12 cellular contexts compared by ENCODE assay signal in the genomic region with DNA sequence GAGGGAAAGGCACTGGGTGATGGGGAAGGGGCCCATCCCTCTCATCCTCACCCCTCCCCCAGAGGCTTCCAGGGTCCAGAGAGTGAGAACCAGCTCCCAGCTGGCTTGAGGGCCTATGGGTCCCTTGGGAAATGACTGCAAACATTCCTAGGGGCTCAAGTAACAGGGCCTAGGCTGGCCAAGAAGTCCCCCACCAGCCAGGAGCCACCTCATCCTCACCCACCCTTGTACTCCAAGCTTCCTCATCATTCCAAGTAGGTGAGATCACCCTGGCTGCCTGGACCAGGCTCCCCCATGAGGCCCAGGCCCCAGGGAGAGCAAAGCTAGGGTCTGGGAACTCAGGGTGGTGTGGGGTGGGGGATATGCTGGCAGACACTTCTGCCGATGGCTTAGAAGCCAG. TPM values are rescaled to one million over a fixed set of nuclear protein-coding genes. Genes with fewer than 3 reads are reported as not detected.
A peak's percentile ranks its signal among the peaks of the same experiment; 100 is the strongest.
DNase-seq lines count a peak whose midpoint lies in the region; ATAC-seq, FAIRE-seq and TF ChIP-seq lines count a peak whose summit lies in the region.
"Had no signal": no experiment of that assay in that cellular context is flagged by ENCODE, and none has a peak within 500 bp of the region (broad histone marks: within the 10 kb centered on the region; RNA-seq: fewer than 3 reads in every experiment).

No MANE protein-coding gene starts in this region.

- peaks cover 37% of the 10 kb centered on the region for H3K4me1 ChIP-seq in stomach smooth muscle (ENCODE audit: control insufficient read depth, insufficient read depth, low read length)
- no peaks in the 10 kb centered on the region for H3K4me1 ChIP-seq in small intestine (ENCODE audit: control insufficient read depth in 2 of 2, insufficient read depth in 1 of 2, low read depth in 1 of 2, low read length in 1 of 2)
- H3K4me1 ChIP-seq in effector memory CD4-positive, alpha-beta T cell (ENCODE audit: control insufficient read depth, insufficient read depth, low read length, poor library complexity, severe bottlenecking): peaks cover 17% of the 10 kb centered on the region

- ATAC-seq in left cardiac atrium (peak; percentile 24 to 60), HG03565 (IDR thresholded peaks at IDR 0.05; ENCODE audit: unreplicated experiment) (no peak), GM19351 (IDR thresholded peaks at IDR 0.05; ENCODE audit: unreplicated experiment) (no peak)

- FAIRE-seq in small intestine (lab: Jason Lieb, UNC): no peak
- FAIRE-seq: endothelial cell of umbilical vein had no signal

- no peak overlapping the region for H3K4me3 ChIP-seq in H7 (ENCODE audit: insufficient read depth, low read depth, low read length)
- no peak overlapping the region for H3K4me3 ChIP-seq in WERI-Rb-1 (ENCODE audit: low read depth, low read length)
- H3K4me3 ChIP-seq in stomach smooth muscle (ENCODE audit: low read length in 2 of 2): no peak overlapping the region
- no peak overlapping the region for H3K4me3 ChIP-seq in small intestine (ENCODE audit: low read depth in 1 of 2, low read length in 2 of 2)
- no peak overlapping the region for H3K4me3 ChIP-seq in effector memory CD4-positive, alpha-beta T cell (ENCODE audit: insufficient read depth, low read depth, low read length, poor library complexity, severe bottlenecking)

- WGBS in small intestine, 3 donors: 80 to 100% (median 100%) methylated on average over 1 of the region's 1 CpG

- peak overlapping the region in 1 of 2 donors; percentile 21 for H3K9ac ChIP-seq in stomach smooth muscle (ENCODE audit: low read length in 2 of 2)

- peak; percentile 34 for DNase-seq in H7
- no peak for DNase-seq in WERI-Rb-1
- DNase-seq in left cardiac atrium: no peak
- DNase-seq in small intestine: no peak
- DNase-seq in effector memory CD4-positive, alpha-beta T cell: no peak
- DNase-seq: activated T-cell treated with anti-CD3 and anti-CD28 coated beads, Interleukin-2, amount 50 U/mL, for 48 hours; GF-D8; NCI-H1436 treated with DMSO at 0.1 percent for 48 hours had no signal

- H3K9me3 ChIP-seq in WERI-Rb-1 (ENCODE audit: severe bottlenecking) (no peaks in the 10 kb centered on the region), stomach smooth muscle (ENCODE audit: control insufficient read depth in 2 of 2, low read length in 2 of 2) (no peaks in the 10 kb centered on the region), small intestine (ENCODE audit: control insufficient read depth, low read depth) (no peaks in the 10 kb centered on the region)
- no peaks in the 10 kb centered on the region for H3K9me3 ChIP-seq in effector memory CD4-positive, alpha-beta T cell (ENCODE audit: control insufficient read depth, low read length)

- H3K27me3 ChIP-seq in H7 (ENCODE audit: control insufficient read depth, insufficient read depth, low read length) (no peaks in the 10 kb centered on the region), WERI-Rb-1 (ENCODE audit: insufficient read depth, low read depth, severe bottlenecking) (no peaks in the 10 kb centered on the region), stomach smooth muscle (ENCODE audit: control insufficient read depth in 1 of 2, insufficient read depth in 2 of 2, low read length in 2 of 2) (no peaks in the 10 kb centered on the region), small intestine (ENCODE audit: control insufficient read depth in 2 of 2, insufficient read depth in 2 of 2, low read length in 2 of 2) (no peaks in the 10 kb centered on the region)
- H3K27me3 ChIP-seq in effector memory CD4-positive, alpha-beta T cell (replicated peaks; ENCODE audit: control insufficient read depth, insufficient read depth, low read length, poor library complexity, severe bottlenecking): no peaks in the 10 kb centered on the region

- intact Hi-C loops in left cardiac atrium (cut with DNase I): no loop called here

- no peak for TF ChIP-seq CTCF in WERI-Rb-1 (IDR thresholded peaks at IDR 0.05; ENCODE audit: low read depth, low read length)

- H3K27ac ChIP-seq in WERI-Rb-1: peak overlapping the region; percentile 95
- H3K27ac ChIP-seq in stomach smooth muscle (ENCODE audit: low read length): peak overlapping the region; percentile 18
- no peak overlapping the region for H3K27ac ChIP-seq in small intestine (ENCODE audit: low read depth in 1 of 2, low read length in 1 of 2)
- no peak overlapping the region for H3K27ac ChIP-seq in effector memory CD4-positive, alpha-beta T cell (ENCODE audit: insufficient read depth, low read length, poor library complexity, severe bottlenecking)

- H3K36me3 ChIP-seq in H7 (replicated peaks; ENCODE audit: control insufficient read depth, insufficient read depth, low read length) (no peaks in the 10 kb centered on the region), WERI-Rb-1 (peaks cover 36% of the 10 kb centered on the region), stomach smooth muscle (ENCODE audit: control insufficient read depth in 2 of 2, insufficient read depth in 2 of 2, low read length in 2 of 2) (peaks cover 0 to 13% of the 10 kb centered on the region in 2 donors), small intestine (ENCODE audit: control insufficient read depth in 2 of 2, insufficient read depth in 2 of 2, low read length in 2 of 2) (no peaks in the 10 kb centered on the region)
- H3K36me3 ChIP-seq in effector memory CD4-positive, alpha-beta T cell (ENCODE audit: control insufficient read depth, insufficient read depth, low read length): no peaks in the 10 kb centered on the region

RNA-seq across cellular contexts. Expression of a gene that starts 14.8 kb away (rescaled TPM):
- total RNA-seq in H7 (2014; rRNA removed; shearing (Covaris generic)): 11.8 and 18.4 TPM in 2 replicates
- total RNA-seq in left cardiac atrium: 10 to 100 TPM; 12.0 to 31.5 TPM
- 1 to 10 TPM; 2.2 to 6.1 (median 3.8) TPM for polyA plus RNA-seq in small intestine

RNA-seq across cellular contexts. Expression of a gene that starts 51.1 kb away (rescaled TPM):
- 10.5 and 13.6 TPM in 2 replicates for total RNA-seq in H7 (2014; rRNA removed; shearing (Covaris generic))
- 10 to 100 TPM; 20.3 to 21.1 TPM for total RNA-seq in left cardiac atrium
- 10 to 100 TPM in 1 of 3 donors, 1 to 10 TPM in 2; 7.8 to 22.1 (median 8.9) TPM for polyA plus RNA-seq in small intestine

RNA-seq across cellular contexts. Expression of a gene that starts 53.5 kb away (rescaled TPM):
- 23.2 and 24.9 TPM in 2 replicates for total RNA-seq in H7 (2014; rRNA removed; shearing (Covaris generic))
- 10 to 100 TPM; 23.4 to 38.7 TPM for total RNA-seq in left cardiac atrium
- polyA plus RNA-seq in small intestine: 10 to 100 TPM; 16.5 to 31.1 (median 28.3) TPM

Comparison
In these comparisons a context has a peak if more than half of its experiments do, and no peak if none do; other contexts are left out.
1. H3K27ac ChIP-seq: peak in WERI-Rb-1 (single experiment) and stomach smooth muscle (single experiment); none in small intestine (0 of 2) and effector memory CD4-positive, alpha-beta T cell (single experiment).
2. ATAC-seq: peak in left cardiac atrium (2 of 2); none in HG03565 (single experiment) and GM19351 (single experiment).